Comparison of ENCODE assay signal across 7 cellular contexts in the genomic region with DNA sequence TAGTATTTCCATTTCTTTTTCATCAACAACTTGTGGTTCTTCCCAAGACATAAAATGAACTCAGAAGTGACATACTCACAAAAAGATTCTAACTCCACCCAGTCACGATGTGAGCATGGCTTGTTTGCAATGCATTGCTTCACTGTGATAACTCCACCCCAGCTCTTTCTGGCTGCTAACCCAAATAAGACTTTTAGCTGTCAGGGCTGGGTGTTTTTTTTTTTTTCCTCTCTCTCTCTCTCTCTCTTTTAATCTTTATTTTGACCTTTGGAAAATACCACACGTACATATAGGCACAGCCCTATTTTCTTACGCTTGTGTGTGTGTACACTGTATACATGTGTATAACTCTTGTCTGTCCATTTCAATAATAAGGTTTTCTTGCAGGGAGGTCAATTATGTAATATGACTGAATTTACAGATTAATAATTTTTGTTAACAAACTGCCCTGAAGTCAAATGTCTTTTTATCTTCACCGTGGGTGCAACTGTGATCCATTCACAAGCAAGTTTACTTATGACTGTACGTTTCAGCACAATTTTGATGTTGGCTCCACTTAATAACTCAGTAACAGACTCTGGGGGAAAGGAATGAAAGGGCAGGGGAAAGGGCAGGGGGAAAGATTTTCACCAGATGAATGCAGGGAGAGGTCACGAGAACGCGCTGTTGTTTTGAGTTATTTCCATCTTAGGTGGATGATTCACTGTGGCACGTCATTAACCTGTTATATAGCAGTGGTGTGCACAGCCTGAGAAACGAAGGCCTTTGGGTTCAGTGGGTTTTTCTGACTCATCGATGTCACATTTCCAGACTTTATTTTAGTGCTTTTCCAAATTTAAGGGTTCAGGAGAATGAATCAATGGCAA. TPM values are rescaled to one million over a fixed set of nuclear protein-coding genes. Genes with fewer than 3 reads are reported as not detected.
DNase-seq lines count a peak whose midpoint lies in the region; ATAC-seq and TF ChIP-seq lines count a peak whose summit lies in the region.

No MANE protein-coding gene starts in this region.

- 49 to 53% (median 53%) methylated on average over 11 of the region's 11 CpGs for WGBS in psoas muscle, 3 donors

- intact Hi-C loops in psoas muscle (cut with DNase I), result no loop called here

- no peak for TF ChIP-seq CTCF in psoas muscle (IDR thresholded peaks at IDR 0.05)

- no peaks in the 10 kb centered on the region for H3K36me3 ChIP-seq in psoas muscle (ENCODE audit: insufficient read depth in 1 of 2, low read depth in 1 of 2)

- no peak overlapping the region for H3K4me3 ChIP-seq in psoas muscle

- no peaks in the 10 kb centered on the region for H3K4me1 ChIP-seq in psoas muscle

- no peaks in the 10 kb centered on the region for H3K27me3 ChIP-seq in psoas muscle (ENCODE audit: insufficient read depth in 3 of 3, low read length in 2 of 3)

- H3K9me3 ChIP-seq in psoas muscle, result no peaks in the 10 kb centered on the region

- H3K27ac ChIP-seq in psoas muscle, result no peak overlapping the region

- ATAC-seq in GM19372 (IDR thresholded peaks at IDR 0.05; ENCODE audit: low read depth, unreplicated experiment) (peak; percentile 82), HG03342 (IDR thresholded peaks at IDR 0.05; ENCODE audit: unreplicated experiment) (peak; percentile 87), psoas muscle (peak in 3 of 4 donors; percentile 53 to 74 (median 56))

- peak; percentile 40 to 62 for DNase-seq in activated CD4-positive, alpha-beta T cell treated with anti-CD3 and anti-CD28 coated beads for 24 hours (ENCODE audit: low read depth in 2 of 2)
- DNase-seq in dedifferentiated amniotic fluid mesenchymal stem cell (ENCODE audit: extremely low spot score), result peak; percentile 94
- no peak for DNase-seq in psoas muscle
- DNase-seq in cerebellum (ENCODE audit: low spot score), result no peak
- no peak for DNase-seq in NCI-H82 treated with DMSO at 0.1 percent for 48 hours (lab: John Stamatoyannopoulos, UW; ENCODE audit: unreplicated experiment)

RNA-seq across cellular contexts. Expression of gene APBB1IP, which starts 49.1 kb away (rescaled TPM):
- 1 to 10 TPM in 3 of 4 donors, under 1 TPM in 1; 0.86 to 2.8 (median 2.1) TPM for total RNA-seq in psoas muscle
- under 1 TPM; 0.25 to 0.81 (median 0.55) TPM for polyA plus RNA-seq in psoas muscle
- 1.6 TPM for total RNA-seq in cerebellum

Comparison
In these comparisons a context has a peak if more than half of its experiments do, and no peak if none do; other contexts are left out.
1. DNase-seq: peak in activated CD4-positive, alpha-beta T cell treated with anti-CD3 and anti-CD28 coated beads for 24 hours (2 of 2) and dedifferentiated amniotic fluid mesenchymal stem cell (single experiment); none in psoas muscle (0 of 2), cerebellum (single experiment) and NCI-H82 treated with DMSO at 0.1 percent for 48 hours (single experiment).
2. Peak in every context shown above with its lines, with median percentiles within 50 percentile points of each other: ATAC-seq.